1 cellular context compared by ENCODE assay signal in the genomic region with DNA sequence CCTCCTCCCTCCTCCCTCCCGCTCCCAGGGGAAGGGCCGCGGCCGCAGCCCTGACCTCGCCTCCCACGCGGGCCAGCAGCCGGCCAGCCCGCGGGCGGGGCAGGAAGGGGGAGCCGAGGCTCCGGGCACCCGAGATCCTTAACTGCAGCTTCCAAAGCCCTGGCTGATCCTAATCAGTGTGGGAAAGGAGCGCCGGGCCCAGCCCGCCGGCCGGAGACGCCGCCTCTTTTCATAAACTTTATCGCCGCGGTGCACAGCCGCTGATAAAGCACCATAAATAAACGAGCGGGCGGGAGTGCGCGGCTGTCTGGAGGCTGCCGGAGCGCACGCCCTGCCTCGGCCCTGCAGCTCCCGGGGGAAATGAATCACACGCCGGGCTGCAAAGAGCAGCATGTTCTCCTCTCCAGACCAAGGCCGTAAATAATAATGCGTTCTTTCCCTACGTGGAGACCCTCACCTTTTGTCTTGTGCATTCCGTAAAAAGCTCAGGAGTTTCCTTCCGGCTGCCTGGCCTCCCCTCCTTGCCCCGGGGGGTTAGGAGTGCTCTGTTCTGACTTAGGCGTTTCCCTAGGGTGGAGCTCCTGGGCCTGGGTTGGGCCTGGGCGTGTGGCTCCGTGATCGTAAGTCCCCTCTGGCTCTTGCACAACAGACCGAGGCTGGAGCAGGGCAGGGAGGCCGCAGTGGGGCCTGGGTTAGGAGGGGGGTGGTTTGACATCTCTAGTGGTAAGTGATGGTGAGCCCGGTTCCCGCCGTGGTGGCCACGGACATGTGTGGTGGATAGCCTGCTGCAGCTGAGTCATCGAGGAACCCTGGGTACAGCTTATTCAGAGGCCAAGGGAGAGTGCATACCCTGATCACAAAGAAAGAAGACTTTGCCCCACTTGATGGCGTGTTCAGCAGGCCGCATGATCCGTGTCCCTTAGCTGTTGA.
TF ChIP-seq lines count a peak whose summit lies in the region.

No MANE protein-coding gene starts in this region.

TF ChIP-seq in K562, 482 proteins besides CTCF, POLR2A, EP300 and RAD21 (continued from another document and continues in another):
- TF ChIP-seq CHD7 (IDR thresholded peaks at IDR 0.05; ENCODE audit: low read depth, low read length) (no peak), TCF15 (CRISPR knock-in tag; IDR thresholded peaks at IDR 0.05) (no peak), FOXA3 (CRISPR knock-in tag; conservative IDR thresholded peaks at IDR 0.05 in 1 of 2, IDR thresholded peaks at IDR 0.05 in 1 of 2) (no peak), MCM3 (IDR thresholded peaks at IDR 0.05) (no peak), SREBF2 (CRISPR knock-in tag; IDR thresholded peaks at IDR 0.05) (no peak), NR2C1 (IDR thresholded peaks at IDR 0.05) (peak; percentile 33; the same call in 1 of the 2 replicates), NR2C1 (tag; IDR thresholded peaks at IDR 0.05) (peak; percentile 82), ADNP (tag; IDR thresholded peaks at IDR 0.05) (no peak; the same call in 1 of the 2 replicates), TCF7L2 (IDR thresholded peaks at IDR 0.05; ENCODE audit: low read depth, low read length) (no peak), ZNF583 (CRISPR knock-in tag; IDR thresholded peaks at IDR 0.05) (0 out of 2 replicates have a peak, but pooled peaks have one; percentile 16), HMGN3 (IDR thresholded peaks at IDR 0.05; ENCODE audit: borderline replicate concordance, extremely low read depth, insufficient read length, low read depth, low read length) (peak; percentile 100), ELF2 (CRISPR knock-in tag; IDR thresholded peaks at IDR 0.05) (no peak), ELK3 (CRISPR knock-in tag; IDR thresholded peaks at IDR 0.05) (no peak), SNRNP70 (optimal IDR thresholded peaks at IDR 0.05; ENCODE audit: low read depth, low read length) (no peak), ZNF354B (CRISPR knock-in tag; IDR thresholded peaks at IDR 0.05) (no peak), ZNF124 (CRISPR knock-in tag; IDR thresholded peaks at IDR 0.05) (no peak), BCOR (IDR thresholded peaks at IDR 0.05) (peak; percentile 73; the same call in 1 of the 2 replicates), ZNF589 (CRISPR knock-in tag; IDR thresholded peaks at IDR 0.05; ENCODE audit: low read depth) (peak; percentile 21), HOXB6 (CRISPR knock-in tag; IDR thresholded peaks at IDR 0.05; ENCODE audit: borderline replicate concordance) (no peak), TCF7 (IDR thresholded peaks at IDR 0.05; ENCODE audit: borderline replicate concordance) (no peak), TFAM (CRISPR knock-in tag; conservative IDR thresholded peaks at IDR 0.05) (no peak), THAP7 (CRISPR knock-in tag; IDR thresholded peaks at IDR 0.05) (no peak), PML (IDR thresholded peaks at IDR 0.05; ENCODE audit: low read length) (peak; percentile 73; the same call in 1 of the 2 replicates)
- TF ChIP-seq, protein P1, sequence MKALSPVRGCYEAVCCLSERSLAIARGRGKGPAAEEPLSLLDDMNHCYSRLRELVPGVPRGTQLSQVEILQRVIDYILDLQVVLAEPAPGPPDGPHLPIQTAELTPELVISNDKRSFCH (CRISPR knock-in tag; IDR thresholded peaks at IDR 0.05) = no peak
- TF ChIP-seq, protein P1 (tag; IDR thresholded peaks at IDR 0.05) = peak; percentile 77
- TF ChIP-seq, protein P2, sequence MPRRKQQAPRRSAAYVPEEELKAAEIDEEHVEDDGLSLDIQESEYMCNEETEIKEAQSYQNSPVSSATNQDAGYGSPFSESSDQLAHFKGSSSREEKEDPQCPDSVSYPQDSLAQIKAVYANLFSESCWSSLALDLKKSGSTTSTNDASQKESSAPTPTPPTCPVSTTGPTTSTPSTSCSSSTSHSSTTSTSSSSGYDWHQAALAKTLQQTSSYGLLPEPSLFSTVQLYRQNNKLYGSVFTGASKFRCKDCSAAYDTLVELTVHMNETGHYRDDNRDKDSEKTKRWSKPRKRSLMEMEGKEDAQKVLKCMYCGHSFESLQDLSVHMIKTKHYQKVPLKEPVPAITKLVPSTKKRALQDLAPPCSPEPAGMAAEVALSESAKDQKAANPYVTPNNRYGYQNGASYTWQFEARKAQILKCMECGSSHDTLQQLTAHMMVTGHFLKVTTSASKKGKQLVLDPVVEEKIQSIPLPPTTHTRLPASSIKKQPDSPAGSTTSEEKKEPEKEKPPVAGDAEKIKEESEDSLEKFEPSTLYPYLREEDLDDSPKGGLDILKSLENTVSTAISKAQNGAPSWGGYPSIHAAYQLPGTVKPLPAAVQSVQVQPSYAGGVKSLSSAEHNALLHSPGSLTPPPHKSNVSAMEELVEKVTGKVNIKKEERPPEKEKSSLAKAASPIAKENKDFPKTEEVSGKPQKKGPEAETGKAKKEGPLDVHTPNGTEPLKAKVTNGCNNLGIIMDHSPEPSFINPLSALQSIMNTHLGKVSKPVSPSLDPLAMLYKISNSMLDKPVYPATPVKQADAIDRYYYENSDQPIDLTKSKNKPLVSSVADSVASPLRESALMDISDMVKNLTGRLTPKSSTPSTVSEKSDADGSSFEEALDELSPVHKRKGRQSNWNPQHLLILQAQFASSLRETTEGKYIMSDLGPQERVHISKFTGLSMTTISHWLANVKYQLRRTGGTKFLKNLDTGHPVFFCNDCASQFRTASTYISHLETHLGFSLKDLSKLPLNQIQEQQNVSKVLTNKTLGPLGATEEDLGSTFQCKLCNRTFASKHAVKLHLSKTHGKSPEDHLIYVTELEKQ (CRISPR knock-in tag; IDR thresholded peaks at IDR 0.05) = no peak
